ENCODE assay signal across 1 cellular context in genomic region chr12:96578526-96579125, GRCh38.
TF ChIP-seq lines count a peak whose summit lies in the region.

No MANE protein-coding gene starts in this region.

TF ChIP-seq in GM23338, 12 proteins besides CTCF, POLR2A, EP300 and RAD21 (continued from another document):
- TF ChIP-seq ZNF462 (CRISPR knock-in tag; IDR thresholded peaks at IDR 0.05) (no peak), POLR2AphosphoS5 (IDR thresholded peaks at IDR 0.05; ENCODE audit: low read depth) (no peak), REST (IDR thresholded peaks at IDR 0.05; ENCODE audit: unreplicated experiment) (no peak), STAT1 (IDR thresholded peaks at IDR 0.05; ENCODE audit: unreplicated experiment) (no peak), ETS1 (IDR thresholded peaks at IDR 0.05) (no peak), ZNF331 (CRISPR knock-in tag; IDR thresholded peaks at IDR 0.05; ENCODE audit: low read depth) (no peak), EZH2 (IDR thresholded peaks at IDR 0.05; ENCODE audit: low read depth, unreplicated experiment) (no peak)
